Comparison of ENCODE assay signal across 21 cellular contexts in the genomic region with DNA sequence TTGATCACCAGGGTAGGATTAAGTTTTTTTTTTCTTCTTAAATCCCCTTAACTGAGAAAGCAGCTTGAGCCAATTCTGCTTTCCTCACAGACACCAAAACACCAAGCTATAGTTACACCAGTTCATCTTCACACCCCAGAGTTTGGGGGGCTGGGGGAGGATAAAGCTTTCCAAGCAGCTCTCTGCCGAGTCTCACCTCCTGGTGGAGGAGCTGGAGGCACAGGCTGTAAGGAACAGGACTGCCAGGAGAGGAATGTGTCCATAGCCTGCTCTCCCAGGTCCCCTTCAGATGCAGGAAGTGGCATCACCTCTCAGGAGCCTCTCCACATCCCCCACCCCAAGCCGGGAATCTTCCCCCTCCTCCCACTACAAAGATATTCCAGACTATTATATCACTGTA.
DNase-seq lines count a peak whose midpoint lies in the region; ATAC-seq lines count a peak whose summit lies in the region.
"Had no signal": no experiment of that assay in that cellular context is flagged by ENCODE, and none has a peak within 500 bp of the region (broad histone marks: within the 10 kb centered on the region; RNA-seq: fewer than 3 reads in every experiment).

No MANE protein-coding gene starts in this region.

- no peaks in the 10 kb centered on the region for H3K36me3 Mint-ChIP-seq in activated naive CD8-positive, alpha-beta T cell
- no peaks in the 10 kb centered on the region for H3K36me3 Mint-ChIP-seq in activated naive CD8-positive, alpha-beta T cell treated with anti-CD3 and anti-CD28 coated beads, Interleukin-2, amount 50 U/mL, for 24 hours (ENCODE audit: low read depth)

- no peak overlapping the region for H3K4me3 Mint-ChIP-seq in activated naive CD8-positive, alpha-beta T cell
- no peak overlapping the region for H3K4me3 Mint-ChIP-seq in activated naive CD8-positive, alpha-beta T cell treated with anti-CD3 and anti-CD28 coated beads, Interleukin-2, amount 50 U/mL, for 24 hours
- H3K4me3 Mint-ChIP-seq: H9 had no signal

- no peaks in the 10 kb centered on the region for H3K27me3 Mint-ChIP-seq in activated naive CD8-positive, alpha-beta T cell
- no peaks in the 10 kb centered on the region for H3K27me3 Mint-ChIP-seq in activated naive CD8-positive, alpha-beta T cell treated with anti-CD3 and anti-CD28 coated beads, Interleukin-2, amount 50 U/mL, for 24 hours

- DNase-seq in activated naive CD8-positive, alpha-beta T cell treated with anti-CD3 and anti-CD28 coated beads, Interleukin-2, amount 50 U/mL, for 24 hours = no peak
- DNase-seq in NCI-H82 (lab: John Stamatoyannopoulos, UW) (peak; percentile 99), inferior parietal cortex (ENCODE audit: extremely low spot score) (peak; percentile 16), GM19238 (ENCODE audit: insufficient read length, low spot score) (no peak), NCI-H748 treated with DMSO at 0.1 percent for 48 hours (lab: John Stamatoyannopoulos, UW) (no peak), Right ventricle myocardium superior (no peak)
- no peak for DNase-seq in activated naive CD4-positive, alpha-beta T cell treated with anti-CD3 and anti-CD28 coated beads, Interleukin-2, amount 50 U/mL, for 16 hours
- DNase-seq: C1 segment of cervical spinal cord, COR-L47, H9, Karpas-422, MG63, NCI-H1092, NCI-H146, NCI-H2081 treated with DMSO at 0.1 percent for 48 hours, NCI-H2227 treated with DMSO at 0.1 percent for 48 hours, NCI-H526, OCI-M1, SIG-M5 had no signal

- ATAC-seq in activated naive CD8-positive, alpha-beta T cell treated with anti-CD3 and anti-CD28 coated beads, Interleukin-2, amount 50 U/mL, for 24 hours = no peak
- no peak for ATAC-seq in Right ventricle myocardium superior (ENCODE audit: poor library complexity)
- ATAC-seq: A549 had no signal

- intact Hi-C loops in Right ventricle myocardium superior (cut with DNase I) = no loop called here

- peaks cover 62% of the 10 kb centered on the region for H3K4me1 Mint-ChIP-seq in activated naive CD8-positive, alpha-beta T cell (ENCODE audit: low read depth)
- H3K4me1 Mint-ChIP-seq in activated naive CD8-positive, alpha-beta T cell treated with anti-CD3 and anti-CD28 coated beads, Interleukin-2, amount 50 U/mL, for 24 hours = peaks cover 20% of the 10 kb centered on the region

- no peaks in the 10 kb centered on the region for H3K9me3 Mint-ChIP-seq in activated naive CD8-positive, alpha-beta T cell (ENCODE audit: low read depth)
- H3K9me3 Mint-ChIP-seq in activated naive CD8-positive, alpha-beta T cell treated with anti-CD3 and anti-CD28 coated beads, Interleukin-2, amount 50 U/mL, for 24 hours = no peaks in the 10 kb centered on the region
- H3K9me3 Mint-ChIP-seq: H9 had no signal

- H3K27ac Mint-ChIP-seq in activated naive CD8-positive, alpha-beta T cell = peak overlapping the region; percentile 16
- no peak overlapping the region for H3K27ac Mint-ChIP-seq in activated naive CD8-positive, alpha-beta T cell treated with anti-CD3 and anti-CD28 coated beads, Interleukin-2, amount 50 U/mL, for 24 hours

Comparison
In these comparisons a context has a peak if more than half of its experiments do, and no peak if none do; other contexts are left out.
1. DNase-seq: peak in NCI-H82 (single experiment) and inferior parietal cortex (single experiment); none in activated naive CD8-positive, alpha-beta T cell treated with anti-CD3 and anti-CD28 coated beads, Interleukin-2, amount 50 U/mL, for 24 hours (single experiment), GM19238 (single experiment), activated naive CD4-positive, alpha-beta T cell treated with anti-CD3 and anti-CD28 coated beads, Interleukin-2, amount 50 U/mL, for 16 hours (single experiment), NCI-H748 treated with DMSO at 0.1 percent for 48 hours (single experiment) and Right ventricle myocardium superior (single experiment).